Comparison of ENCODE assay signal across 1 cellular context in genomic region chr4:40629401-40630334, GRCh38.
TF ChIP-seq lines count a peak whose summit lies in the region.

TSS of gene RBM47 (minus strand) at chr4:40629864. CDS start at chr4:40438893, 190,971 bp downstream.

TF ChIP-seq in HEK293, 187 proteins besides CTCF, POLR2A, EP300 and RAD21 (continued from another document):
- TF ChIP-seq ZNF518A (tag by site-specific recombination; conservative IDR thresholded peaks at IDR 0.05; ENCODE audit: low read depth) (no peak), ZNF433 (tag by site-specific recombination; IDR thresholded peaks at IDR 0.05; ENCODE audit: low read depth) (no peak), KLF7 (tag by site-specific recombination; IDR thresholded peaks at IDR 0.05; ENCODE audit: borderline replicate concordance) (no peak), ZNF670 (tag by site-specific recombination; IDR thresholded peaks at IDR 0.05; ENCODE audit: low read depth) (no peak), ZNF785 (tag by site-specific recombination; IDR thresholded peaks at IDR 0.05) (no peak), ZNF610 (tag by site-specific recombination; IDR thresholded peaks at IDR 0.05; ENCODE audit: borderline replicate concordance) (peak; percentile 47; the same call in 1 of the 2 replicates), MEIS1 (CRISPR knock-in tag; IDR thresholded peaks at IDR 0.05; ENCODE audit: borderline replicate concordance) (no peak), ZNF37A (tag by site-specific recombination; IDR thresholded peaks at IDR 0.05) (no peak), SP2 (tag by site-specific recombination; IDR thresholded peaks at IDR 0.05) (peak; percentile 49), SALL2 (tag by site-specific recombination; IDR thresholded peaks at IDR 0.05; ENCODE audit: borderline replicate concordance) (no peak), ZNF10 (tag by site-specific recombination; IDR thresholded peaks at IDR 0.05) (no peak), ZFP3 (tag by site-specific recombination; IDR thresholded peaks at IDR 0.05; ENCODE audit: low read depth) (no peak), ZNF416 (tag by site-specific recombination; IDR thresholded peaks at IDR 0.05) (no peak), AEBP2 (tag by site-specific recombination; IDR thresholded peaks at IDR 0.05; ENCODE audit: borderline replicate concordance) (no peak), ZNF544 (tag by site-specific recombination; IDR thresholded peaks at IDR 0.05) (no peak), ZNF558 (tag by site-specific recombination; IDR thresholded peaks at IDR 0.05) (no peak), HIC1 (tag by site-specific recombination; IDR thresholded peaks at IDR 0.05) (0 out of 2 replicates have a peak, but pooled peaks have one; percentile 28), ZNF501 (tag by site-specific recombination; IDR thresholded peaks at IDR 0.05) (no peak), ZNF2 (tag by site-specific recombination; IDR thresholded peaks at IDR 0.05) (0 out of 2 replicates have a peak, but pooled peaks have one; percentile 13), KLF8 (tag by site-specific recombination; IDR thresholded peaks at IDR 0.05) (peak; percentile 36), ZNF626 (tag by site-specific recombination; IDR thresholded peaks at IDR 0.05) (no peak), ZNF621 (tag by site-specific recombination; IDR thresholded peaks at IDR 0.05) (no peak), ZNF211 (tag by site-specific recombination; IDR thresholded peaks at IDR 0.05; ENCODE audit: low read depth) (no peak), ZNF324 (tag by site-specific recombination; IDR thresholded peaks at IDR 0.05) (no peak), ZNF335 (tag by site-specific recombination; conservative IDR thresholded peaks at IDR 0.05) (no peak), ZBTB6 (tag by site-specific recombination; IDR thresholded peaks at IDR 0.05) (no peak), ZSCAN30 (tag by site-specific recombination; IDR thresholded peaks at IDR 0.05) (no peak; the same call in 1 of the 2 replicates), ZNF146 (tag by site-specific recombination; IDR thresholded peaks at IDR 0.05) (no peak), ZNF24 (tag by site-specific recombination; IDR thresholded peaks at IDR 0.05) (no peak), ZBTB7A (tag by site-specific recombination; IDR thresholded peaks at IDR 0.05; ENCODE audit: low read depth) (no peak), ZNF354C (tag by site-specific recombination; IDR thresholded peaks at IDR 0.05; ENCODE audit: borderline replicate concordance, low read depth) (no peak), ZBTB20 (tag by site-specific recombination; IDR thresholded peaks at IDR 0.05) (no peak; the same call in 1 of the 2 replicates), ATF2 (tag by site-specific recombination; IDR thresholded peaks at IDR 0.05; ENCODE audit: low read depth) (no peak), ELK4 (IDR thresholded peaks at IDR 0.05; ENCODE audit: borderline replicate concordance, low read depth, low read length) (no peak), OSR2 (tag by site-specific recombination; IDR thresholded peaks at IDR 0.05) (peak; percentile 44), ZNF221 (tag by site-specific recombination; IDR thresholded peaks at IDR 0.05; ENCODE audit: borderline replicate concordance) (no peak), ZNF624 (tag by site-specific recombination; IDR thresholded peaks at IDR 0.05) (no peak), ZNF600 (tag by site-specific recombination; IDR thresholded peaks at IDR 0.05) (peak; percentile 29; the same call in 1 of the 2 replicates), ZNF76 (tag by site-specific recombination; IDR thresholded peaks at IDR 0.05; ENCODE audit: borderline replicate concordance, low read depth) (no peak), ZNF704 (tag by site-specific recombination; IDR thresholded peaks at IDR 0.05) (no peak), TCF7L2 (IDR thresholded peaks at IDR 0.05; ENCODE audit: borderline replicate concordance, low read depth, low read length) (no peak), ZNF792 (tag by site-specific recombination; IDR thresholded peaks at IDR 0.05) (no peak), ZNF707 (tag by site-specific recombination; IDR thresholded peaks at IDR 0.05) (no peak), ZNF138 (tag by site-specific recombination; IDR thresholded peaks at IDR 0.05; ENCODE audit: borderline replicate concordance) (no peak), ZNF26 (tag by site-specific recombination; IDR thresholded peaks at IDR 0.05) (no peak), ZNF112 (tag by site-specific recombination; IDR thresholded peaks at IDR 0.05) (no peak), GFI1B (tag by site-specific recombination; IDR thresholded peaks at IDR 0.05) (0 out of 2 replicates have a peak, but pooled peaks have one; percentile 16)
